Comparison of ENCODE assay signal across 8 cellular contexts in genomic region chr7:127708788-127709187, GRCh38. TPM values are rescaled to one million over a fixed set of nuclear protein-coding genes. Genes with fewer than 3 reads are reported as not detected.
DNase-seq lines count a peak whose midpoint lies in the region; ATAC-seq, FAIRE-seq and TF ChIP-seq lines count a peak whose summit lies in the region.

No MANE protein-coding gene starts in this region.

- DNase-seq in GM06990 (ENCODE audit: extremely low read depth, insufficient read length), result no peak
- peak; percentile 33 for DNase-seq in NCI-H82 treated with DMSO at 0.1 percent for 48 hours (lab: John Stamatoyannopoulos, UW; ENCODE audit: unreplicated experiment)
- peak; percentile 43 to 60 for DNase-seq in activated CD8-positive, alpha-beta memory T cell treated with anti-CD3 and anti-CD28 coated beads for 4 hours (ENCODE audit: low read depth in 2 of 2)
- DNase-seq in mucosa of gallbladder (ENCODE audit: low spot score), result peak; percentile 81
- peak; percentile 27 to 48 for DNase-seq in stimulated activated CD8-positive, alpha-beta memory T cell treated with anti-CD3 and anti-CD28 coated beads, Interleukin-7, amount 100 ng/mL, for 1 hour (ENCODE audit: low read depth in 2 of 2)

- no peaks in the 10 kb centered on the region for H3K27me3 ChIP-seq in GM06990 (replicated peaks; ENCODE audit: control insufficient read depth, insufficient read depth, low read length)

- peak; percentile 81 for FAIRE-seq in endometrium (lab: Jason Lieb, UNC)

- ATAC-seq in HG03565 (IDR thresholded peaks at IDR 0.05; ENCODE audit: unreplicated experiment) (peak; percentile 65), GM19397 (IDR thresholded peaks at IDR 0.05; ENCODE audit: unreplicated experiment) (no peak)

- peaks cover 21% of the 10 kb centered on the region for H3K36me3 ChIP-seq in GM06990 (ENCODE audit: control insufficient read depth, insufficient read depth, low read length)

- TF ChIP-seq CTCF in GM06990 (IDR thresholded peaks at IDR 0.05; ENCODE audit: insufficient read depth, low read length, poor library complexity, severe bottlenecking), result peak; percentile 60

- no peak overlapping the region for H3K4me3 ChIP-seq in GM06990 (replicated peaks; ENCODE audit: low read depth, low read length)

RNA-seq across cellular contexts. Expression of gene SND1, which starts 56.8 kb away (rescaled TPM):
- total RNA-seq in mucosa of gallbladder, result 136 TPM
